7 cellular contexts compared by ENCODE assay signal in genomic region chr3:49930922-49931321, GRCh38. TPM values are rescaled to one million over a fixed set of nuclear protein-coding genes. Genes with fewer than 3 reads are reported as not detected.
DNase-seq lines count a peak whose midpoint lies in the region; ATAC-seq, FAIRE-seq and TF ChIP-seq lines count a peak whose summit lies in the region.

No MANE protein-coding gene starts in this region.

- no peak overlapping the region for H3K4me2 ChIP-seq in DND-41 (ENCODE audit: insufficient read depth, low read length)

- DNase-seq in DND-41 (no peak), HTR-8/SVneo (ENCODE audit: insufficient read length, low spot score) (peak; percentile 40), SW480 (ENCODE audit: low spot score) (peak; percentile 75), NCI-H2081 treated with DMSO at 0.1 percent for 48 hours (lab: John Stamatoyannopoulos, UW) (no peak)
- DNase-seq in natural killer cell treated with Interleukin-12 subunit alpha and Interleukin-12 subunit beta and Interleukin-15 and Interleukin-18, amount 100 ng/mL, for 72 hours (ENCODE audit: low spot score) = peak; percentile 10
- no peak for DNase-seq in activated CD4-positive, alpha-beta T cell treated with anti-CD3 and anti-CD28 coated beads for 36 hours

- no peaks in the 10 kb centered on the region for H3K9me3 Mint-ChIP-seq in natural killer cell treated with Interleukin-12 subunit alpha and Interleukin-12 subunit beta and Interleukin-15 and Interleukin-18, amount 100 ng/mL, for 72 hours
- no peaks in the 10 kb centered on the region for H3K9me3 Mint-ChIP-seq in activated CD4-positive, alpha-beta T cell treated with anti-CD3 and anti-CD28 coated beads for 36 hours (ENCODE audit: low read depth)

- intact Hi-C loops in activated CD4-positive, alpha-beta T cell treated with anti-CD3 and anti-CD28 coated beads for 36 hours (cut with DNase I, micrococcal nuclease) = loop anchor here in 1 of 2 experiments (10.0 kb wide), 1 partner anchor 424 kb away; the partner anchor contains the start of genes CYB561D2, NPRL2 and TMEM115

- H3K4me3 ChIP-seq in DND-41 (ENCODE audit: low read depth in 1 of 2, low read length in 2 of 2) = no peak overlapping the region

- H3K79me2 ChIP-seq in DND-41 (ENCODE audit: insufficient read depth, low read length) = peaks cover 18% of the 10 kb centered on the region

- H3K9me3 ChIP-seq in DND-41 (ENCODE audit: insufficient read depth, low read length, severe bottlenecking) = no peaks in the 10 kb centered on the region

- ATAC-seq in DND-41 (ENCODE audit: insufficient read depth, low read depth) (no peak), HG02852 (IDR thresholded peaks at IDR 0.05; ENCODE audit: unreplicated experiment) (no peak)
- ATAC-seq in natural killer cell treated with Interleukin-12 subunit alpha and Interleukin-12 subunit beta and Interleukin-15 and Interleukin-18, amount 100 ng/mL, for 72 hours = no peak
- no peak for ATAC-seq in activated CD4-positive, alpha-beta T cell treated with anti-CD3 and anti-CD28 coated beads for 36 hours

- no peaks in the 10 kb centered on the region; the same call in 1 of the 2 replicates for H3K36me3 ChIP-seq in DND-41 (ENCODE audit: insufficient read depth, low read length)

- no peak overlapping the region for H3K9ac ChIP-seq in DND-41 (ENCODE audit: low read depth, low read length)

- peak overlapping the region in 1 of 2 donors; percentile 30 for H3K27ac Mint-ChIP-seq in natural killer cell treated with Interleukin-12 subunit alpha and Interleukin-12 subunit beta and Interleukin-15 and Interleukin-18, amount 100 ng/mL, for 72 hours
- no peak overlapping the region for H3K27ac Mint-ChIP-seq in activated CD4-positive, alpha-beta T cell treated with anti-CD3 and anti-CD28 coated beads for 36 hours

- H3K27ac ChIP-seq in DND-41 (ENCODE audit: low read length) = no peak overlapping the region

- peaks cover 8 to 16% of the 10 kb centered on the region in 2 donors for H3K4me1 Mint-ChIP-seq in natural killer cell treated with Interleukin-12 subunit alpha and Interleukin-12 subunit beta and Interleukin-15 and Interleukin-18, amount 100 ng/mL, for 72 hours (ENCODE audit: low read depth in 2 of 2)
- peaks cover 19% of the 10 kb centered on the region for H3K4me1 Mint-ChIP-seq in activated CD4-positive, alpha-beta T cell treated with anti-CD3 and anti-CD28 coated beads for 36 hours

- H3K4me1 ChIP-seq in DND-41 (ENCODE audit: insufficient read depth, low read length) = peaks cover 24% of the 10 kb centered on the region

- no peak for FAIRE-seq in HTR-8/SVneo (lab: Jason Lieb, UNC)

- H3K4me3 Mint-ChIP-seq in natural killer cell treated with Interleukin-12 subunit alpha and Interleukin-12 subunit beta and Interleukin-15 and Interleukin-18, amount 100 ng/mL, for 72 hours = no peak overlapping the region
- no peak overlapping the region for H3K4me3 Mint-ChIP-seq in activated CD4-positive, alpha-beta T cell treated with anti-CD3 and anti-CD28 coated beads for 36 hours

- no peaks in the 10 kb centered on the region for H3K36me3 Mint-ChIP-seq in natural killer cell treated with Interleukin-12 subunit alpha and Interleukin-12 subunit beta and Interleukin-15 and Interleukin-18, amount 100 ng/mL, for 72 hours
- no peaks in the 10 kb centered on the region for H3K36me3 Mint-ChIP-seq in activated CD4-positive, alpha-beta T cell treated with anti-CD3 and anti-CD28 coated beads for 36 hours (ENCODE audit: low read depth)

- H2AFZ ChIP-seq in DND-41 (ENCODE audit: low read depth, low read length) = 0 out of 2 replicates have a peak overlapping the region, but pooled peaks have one; percentile 95

- H4K20me1 ChIP-seq in DND-41 (ENCODE audit: insufficient read depth, low read length) = no peaks in the 10 kb centered on the region

- no peak for TF ChIP-seq CTCF in DND-41 (IDR thresholded peaks at IDR 0.05; ENCODE audit: borderline replicate concordance, extremely low read depth, low read length, poor library complexity, severe bottlenecking)

- no peaks in the 10 kb centered on the region for H3K27me3 Mint-ChIP-seq in natural killer cell treated with Interleukin-12 subunit alpha and Interleukin-12 subunit beta and Interleukin-15 and Interleukin-18, amount 100 ng/mL, for 72 hours
- no peaks in the 10 kb centered on the region for H3K27me3 Mint-ChIP-seq in activated CD4-positive, alpha-beta T cell treated with anti-CD3 and anti-CD28 coated beads for 36 hours

- CTCF ChIA-PET in activated CD4-positive, alpha-beta T cell treated with anti-CD3 and anti-CD28 coated beads for 36 hours (lab: Charles Lee) = interaction anchor here (0.7 to 1.4 kb wide), 2 partner anchors 8 to 25 kb away, joined by 3 to 4 read pairs; no protein-coding TSS in a partner anchor

- POLR2A ChIA-PET in activated CD4-positive, alpha-beta T cell treated with anti-CD3 and anti-CD28 coated beads for 36 hours (lab: Charles Lee) = no interaction called here

- H3K27me3 ChIP-seq in DND-41 (ENCODE audit: insufficient read depth, low read length, poor library complexity) = no peaks in the 10 kb centered on the region

RNA-seq across cellular contexts. Expression of gene MON1A, which starts 1.3 kb away (rescaled TPM):
- total RNA-seq in natural killer cell treated with Interleukin-12 subunit alpha and Interleukin-12 subunit beta and Interleukin-15 and Interleukin-18, amount 100 ng/mL, for 72 hours = 10 to 100 TPM; 11.3 to 18.7 TPM
- total RNA-seq in activated CD4-positive, alpha-beta T cell treated with anti-CD3 and anti-CD28 coated beads for 36 hours = 1 to 10 TPM; 7.5 to 8.3 TPM

RNA-seq across cellular contexts. Expression of gene RBM6, which starts 9.0 kb away (rescaled TPM):
- total RNA-seq in natural killer cell treated with Interleukin-12 subunit alpha and Interleukin-12 subunit beta and Interleukin-15 and Interleukin-18, amount 100 ng/mL, for 72 hours = 100 to 1,000 TPM in 1 of 2 donors, 10 to 100 TPM in 1; 96.6 to 149 TPM
- 10 to 100 TPM; 69.3 to 75.1 TPM for total RNA-seq in activated CD4-positive, alpha-beta T cell treated with anti-CD3 and anti-CD28 coated beads for 36 hours

RNA-seq across cellular contexts. Expression of gene MST1R, which starts 27.2 kb away (rescaled TPM):
- 1 to 10 TPM in 1 of 2 donors, under 1 TPM in 1; 0.50 to 2.6 TPM for total RNA-seq in natural killer cell treated with Interleukin-12 subunit alpha and Interleukin-12 subunit beta and Interleukin-15 and Interleukin-18, amount 100 ng/mL, for 72 hours
- total RNA-seq in activated CD4-positive, alpha-beta T cell treated with anti-CD3 and anti-CD28 coated beads for 36 hours = 1 to 10 TPM in 1 of 2 experiments, under 1 TPM in 1; 0.86 to 1.2 TPM

Comparison
In these comparisons a context has a peak if more than half of its experiments do, and no peak if none do; other contexts are left out.
1. DNase-seq: peak in HTR-8/SVneo (single experiment), SW480 (single experiment) and natural killer cell treated with Interleukin-12 subunit alpha and Interleukin-12 subunit beta and Interleukin-15 and Interleukin-18, amount 100 ng/mL, for 72 hours (single experiment); none in DND-41 (single experiment), NCI-H2081 treated with DMSO at 0.1 percent for 48 hours (single experiment) and activated CD4-positive, alpha-beta T cell treated with anti-CD3 and anti-CD28 coated beads for 36 hours (single experiment).